Comparison of ENCODE assay signal across 21 cellular contexts in genomic region chr1:34656706-34657105, GRCh38.
"Had no signal": no experiment of that assay in that cellular context is flagged by ENCODE, and none has a peak within 500 bp of the region (broad histone marks: within the 10 kb centered on the region; RNA-seq: fewer than 3 reads in every experiment).

No MANE protein-coding gene starts in this region.

- H3K4me1 ChIP-seq: gastrocnemius medialis, heart right ventricle, right atrium auricular region, stomach, transverse colon had no signal

- H3K4me3 ChIP-seq: coronary artery, gastrocnemius medialis, heart right ventricle, ovary, right atrium auricular region, stomach, thoracic aorta, transverse colon had no signal

- H3K9me3 Mint-ChIP-seq: naive thymus-derived CD4-positive, alpha-beta T cell had no signal

- H3K27ac ChIP-seq: coronary artery, gastrocnemius medialis, heart right ventricle, neutrophil, ovary, right atrium auricular region, stomach, thoracic aorta, transverse colon had no signal

- H3K36me3 ChIP-seq: gastrocnemius medialis, heart right ventricle, neutrophil, ovary, right atrium auricular region, stomach, thoracic aorta, transverse colon had no signal

- ATAC-seq: esophagus mucosa; gastrocnemius medialis; heart right ventricle; left lobe of liver; naive thymus-derived CD4-positive, alpha-beta T cell had no signal

- H3K4me3 Mint-ChIP-seq: naive thymus-derived CD4-positive, alpha-beta T cell; nephron progenitor cell had no signal

- H3K36me3 Mint-ChIP-seq: naive thymus-derived CD4-positive, alpha-beta T cell had no signal

- H3K9me3 ChIP-seq: gastrocnemius medialis, heart right ventricle, neutrophil, ovary, right atrium auricular region, stomach, thoracic aorta, transverse colon had no signal

- H3K4me1 Mint-ChIP-seq: naive thymus-derived CD4-positive, alpha-beta T cell; nephron progenitor cell had no signal

- H3K27me3 ChIP-seq: neutrophil, ovary, right atrium auricular region had no signal

- DNase-seq: effector CD4-positive, alpha-beta T cell; gastrocnemius medialis; heart right ventricle; hypothalamus; islet precursor cell; mammary epithelial cell; naive thymus-derived CD4-positive, alpha-beta T cell; nephron progenitor cell; ovary; small intestine; stimulated activated CD4-positive, alpha-beta T cell treated with anti-CD3 and anti-CD28 coated beads, Interleukin-12 subunit alpha, Interleukin-12 subunit beta, amount 100 ng/mL, for 4 hours; stimulated activated naive CD4-positive, alpha-beta T cell; stomach; substantia nigra; transverse colon had no signal

- H3K27ac Mint-ChIP-seq: naive thymus-derived CD4-positive, alpha-beta T cell; nephron progenitor cell had no signal
